30 cellular contexts compared by ENCODE assay signal in genomic region chr1:61392417-61393242, GRCh38.
A peak's percentile ranks its signal among the peaks of the same experiment; 100 is the strongest.
DNase-seq lines count a peak whose midpoint lies in the region; ATAC-seq, FAIRE-seq and TF ChIP-seq lines count a peak whose summit lies in the region.
"Had no signal": no experiment of that assay in that cellular context is flagged by ENCODE, and none has a peak within 500 bp of the region (broad histone marks: within the 10 kb centered on the region; RNA-seq: fewer than 3 reads in every experiment).

No MANE protein-coding gene starts in this region.

- peak overlapping the region; percentile 78 for H3K27ac ChIP-seq in K562 (ENCODE audit: extremely low read depth, low read depth, low read length)
- H3K27ac ChIP-seq in pancreas: no peak overlapping the region
- H3K27ac ChIP-seq in stomach: no peak overlapping the region
- H3K27ac ChIP-seq: 22Rv1, GM23248, lower lobe of right lung, parathyroid adenoma, Peyer's patch, suprapubic skin had no signal

- CTCF ChIA-PET in K562 (lab: Yijun Ruan, JAX; ENCODE audit: low intra/inter-chr PET ratio): no interaction called here

- peak overlapping the region; percentile 82 for H3K4me2 ChIP-seq in K562 (ENCODE audit: insufficient read depth, low read length)

- no peaks in the 10 kb centered on the region for H3K9me1 ChIP-seq in K562 (ENCODE audit: control insufficient read depth, insufficient read depth, low read length)

- H3K36me3 ChIP-seq in K562 (ENCODE audit: control insufficient read depth, insufficient read depth, low read length): peaks cover 29% of the 10 kb centered on the region
- no peaks in the 10 kb centered on the region for H3K36me3 ChIP-seq in pancreas
- H3K36me3 ChIP-seq in stomach: peaks cover 6 to 27% (median 17%) of the 10 kb centered on the region in 4 donors
- H3K36me3 ChIP-seq: Peyer's patch had no signal

- H3K27me3 ChIP-seq in K562 (ENCODE audit: control insufficient read depth in 2 of 2, insufficient read depth in 2 of 2, low read length in 2 of 2): no peaks in the 10 kb centered on the region
- no peaks in the 10 kb centered on the region for H3K27me3 ChIP-seq in pancreas
- no peaks in the 10 kb centered on the region for H3K27me3 ChIP-seq in stomach
- H3K27me3 ChIP-seq: Peyer's patch, suprapubic skin had no signal

- H2AFZ ChIP-seq in K562 (ENCODE audit: low read depth, low read length): peak overlapping the region; percentile 88
- H2AFZ ChIP-seq: GM23248, parathyroid adenoma had no signal

- H3K4me1 ChIP-seq in K562 (replicated peaks in 1 of 2; ENCODE audit: control insufficient read depth in 2 of 2, insufficient read depth in 2 of 2, low read length in 2 of 2): peaks cover 0 to 16% of the 10 kb centered on the region in 2 experiments; a peak in 2 of 5 replicates
- no peaks in the 10 kb centered on the region for H3K4me1 ChIP-seq in pancreas
- peaks cover 0 to 26% (median 5%) of the 10 kb centered on the region in 4 donors for H3K4me1 ChIP-seq in stomach
- H3K4me1 ChIP-seq: parathyroid adenoma, Peyer's patch had no signal

- 15% methylated on average over 11 of the region's 11 CpGs for WGBS in K562 (ENCODE audit: insufficient coverage, low coverage, missing lambda C conversion rate)
- WGBS in pancreas, 2 donors: 87 to 88% methylated on average over 11 of the region's 11 CpGs
- 86 to 91% (median 90%) methylated on average over 11 of the region's 11 CpGs for WGBS in stomach, 5 donors

- H3K4me3 ChIP-seq in K562 (no peak overlapping the region), pancreas (no peak overlapping the region), stomach (no peak overlapping the region)
- H3K4me3 ChIP-seq: GM12878, GM23248, lower lobe of right lung, Peyer's patch, suprapubic skin had no signal

- TF ChIP-seq EP300 in K562 (IDR thresholded peaks at IDR 0.05; ENCODE audit: low read length) (peak; percentile 44; the same call in 1 of the 2 replicates), stomach (IDR thresholded peaks at IDR 0.05) (no peak)

- no peak for TF ChIP-seq RAD21 in K562 (CRISPR knock-in tag; conservative IDR thresholded peaks at IDR 0.05 in 1 of 2, IDR thresholded peaks at IDR 0.05 in 1 of 2)

- H4K20me1 ChIP-seq in K562 (replicated peaks; ENCODE audit: control insufficient read depth, insufficient read depth, low read length): no peaks in the 10 kb centered on the region

- FAIRE-seq in K562 (lab: Jason Lieb, UNC) (peak; percentile 92), pancreas (lab: Jason Lieb, UNC) (no peak)
- FAIRE-seq: colon, D721Med, GM12878, TTC549 had no signal

- TF ChIP-seq CTCF in K562 (IDR thresholded peaks at IDR 0.05 in 2 of 3, conservative IDR thresholded peaks at IDR 0.05 in 1 of 3; ENCODE audit: insufficient read depth in 2 of 3, low read depth in 1 of 3, low read length in 3 of 3) (no peak), pancreas (IDR thresholded peaks at IDR 0.05) (no peak), stomach (IDR thresholded peaks at IDR 0.05) (no peak)

- DNase-seq in NCI-H510A treated with DMSO at 0.1 percent for 48 hours (lab: John Stamatoyannopoulos, UW) (peak; percentile 28), NCI-H510A (lab: John Stamatoyannopoulos, UW) (no peak), NCI-H748 (lab: John Stamatoyannopoulos, UW; ENCODE audit: unreplicated experiment) (peak; percentile 88), K562 (ENCODE audit: extremely low read depth in 1 of 4, low spot score in 3 of 4) (peak; percentile 19 to 82 (median 42)), NCI-H2081 treated with DMSO at 0.1 percent for 48 hours (lab: John Stamatoyannopoulos, UW) (no peak), pancreas (no peak), Right ventricle myocardium superior (no peak), stomach (no peak)
- DNase-seq: activated CD4-positive, alpha-beta memory T cell treated with anti-CD3 and anti-CD28 coated beads for 36 hours; activated CD4-positive, CD25-positive, alpha-beta regulatory T cell treated with anti-CD3 and anti-CD28 coated beads, Interleukin-2, amount 50 U/mL, for 72 hours; activated CD8-positive, alpha-beta memory T cell treated with anti-CD3 and anti-CD28 coated beads, Interleukin-2, amount 50 U/mL, for 48 hours; CD4-positive, CD25-positive, alpha-beta regulatory T cell; effector CD8-positive, alpha-beta T cell; GM23248; Kasumi-1; lower lobe of right lung; NCI-H187 treated with DMSO at 0.1 percent for 48 hours; NCI-H446; nephron progenitor cell; Peyer's patch; SIG-M5; stimulated activated CD4-positive, alpha-beta T cell treated with anti-CD3 and anti-CD28 coated beads, Interleukin-4, amount 100 ng/mL, for 24 hours had no signal

- H3K79me2 ChIP-seq in K562 (ENCODE audit: control insufficient read depth, insufficient read depth, low read length): 0 out of 3 replicates have a peak, but pooled peaks cover 3% of the 10 kb centered on the region
- H3K79me2 ChIP-seq: parathyroid adenoma had no signal

- in situ Hi-C loops in K562 (cut with MboI): no loop called here

- TF ChIP-seq POLR2A in K562 (conservative IDR thresholded peaks at IDR 0.05): 0 out of 2 replicates have a peak, but pooled peaks have one; percentile 31
- TF ChIP-seq POLR2A in stomach (IDR thresholded peaks at IDR 0.05): no peak

- peak overlapping the region in 1 of 2 experiments; percentile 61; a peak in 2 of 4 replicates for H3K9ac ChIP-seq in K562 (ENCODE audit: insufficient read depth in 1 of 2, low read depth in 2 of 2, low read length in 2 of 2)
- H3K9ac ChIP-seq: GM23248, parathyroid adenoma had no signal

- peak; percentile 91 for ATAC-seq in K562
- no peak for ATAC-seq in pancreas
- no peak for ATAC-seq in Right ventricle myocardium superior (ENCODE audit: poor library complexity)
- ATAC-seq: GM12878; lower lobe of right lung; stimulated activated effector memory CD8-positive, alpha-beta T cell treated with anti-CD3 and anti-CD28 coated beads, Interleukin-12 subunit alpha, Interleukin-12 subunit beta, amount 100 ng/mL, for 72 hours had no signal

- BruUV-seq in K562 (replicated peaks; lab: Mats Ljungman, UMichigan): no TSS peak

- intact Hi-C loops in K562 (cut with micrococcal nuclease): no loop called here
- intact Hi-C loops in pancreas (cut with DNase I): no loop called here
- intact Hi-C loops in Right ventricle myocardium superior (cut with DNase I): no loop called here
- intact Hi-C loops in stomach (cut with DNase I; ENCODE audit: low total_unique reads): no loop called here

- H3K9me3 ChIP-seq in K562 (replicated peaks; ENCODE audit: control insufficient read depth, insufficient read depth, low read depth, low read length) (peaks cover 4% of the 10 kb centered on the region), pancreas (no peaks in the 10 kb centered on the region), stomach (peaks cover 0 to 9% (median 8%) of the 10 kb centered on the region in 4 donors)

- POLR2A ChIA-PET in K562 (lab: Yijun Ruan, JAX): interaction anchor here (0.5 to 1.4 kb wide), 10 partner anchors 13 to 506 kb away, joined by 3 to 6 read pairs (median 3); no protein-coding TSS in a partner anchor

TF ChIP-seq in K562, 482 proteins besides CTCF, POLR2A, EP300 and RAD21 (continues in another document):
- TF ChIP-seq ETV1 (tag; conservative IDR thresholded peaks at IDR 0.05; ENCODE audit: low read depth) (no peak), CAMTA2 (CRISPR knock-in tag; conservative IDR thresholded peaks at IDR 0.05) (no peak), ZNF717 (CRISPR knock-in tag; IDR thresholded peaks at IDR 0.05) (no peak), XRCC3 (IDR thresholded peaks at IDR 0.05) (no peak), ARID3A (IDR thresholded peaks at IDR 0.05; ENCODE audit: borderline replicate concordance, low read depth, low read length) (0 out of 2 replicates have a peak, but pooled peaks have one; percentile 9)
- TF ChIP-seq, protein P1, sequence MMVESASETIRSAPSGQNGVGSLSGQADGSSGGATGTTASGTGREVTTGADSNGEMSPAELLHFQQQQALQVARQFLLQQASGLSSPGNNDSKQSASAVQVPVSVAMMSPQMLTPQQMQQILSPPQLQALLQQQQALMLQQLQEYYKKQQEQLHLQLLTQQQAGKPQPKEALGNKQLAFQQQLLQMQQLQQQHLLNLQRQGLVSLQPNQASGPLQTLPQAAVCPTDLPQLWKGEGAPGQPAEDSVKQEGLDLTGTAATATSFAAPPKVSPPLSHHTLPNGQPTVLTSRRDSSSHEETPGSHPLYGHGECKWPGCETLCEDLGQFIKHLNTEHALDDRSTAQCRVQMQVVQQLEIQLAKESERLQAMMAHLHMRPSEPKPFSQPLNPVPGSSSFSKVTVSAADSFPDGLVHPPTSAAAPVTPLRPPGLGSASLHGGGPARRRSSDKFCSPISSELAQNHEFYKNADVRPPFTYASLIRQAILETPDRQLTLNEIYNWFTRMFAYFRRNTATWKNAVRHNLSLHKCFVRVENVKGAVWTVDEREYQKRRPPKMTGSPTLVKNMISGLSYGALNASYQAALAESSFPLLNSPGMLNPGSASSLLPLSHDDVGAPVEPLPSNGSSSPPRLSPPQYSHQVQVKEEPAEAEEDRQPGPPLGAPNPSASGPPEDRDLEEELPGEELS (CRISPR knock-in tag; IDR thresholded peaks at IDR 0.05; ENCODE audit: borderline replicate concordance): no peak
- TF ChIP-seq, protein P2, sequence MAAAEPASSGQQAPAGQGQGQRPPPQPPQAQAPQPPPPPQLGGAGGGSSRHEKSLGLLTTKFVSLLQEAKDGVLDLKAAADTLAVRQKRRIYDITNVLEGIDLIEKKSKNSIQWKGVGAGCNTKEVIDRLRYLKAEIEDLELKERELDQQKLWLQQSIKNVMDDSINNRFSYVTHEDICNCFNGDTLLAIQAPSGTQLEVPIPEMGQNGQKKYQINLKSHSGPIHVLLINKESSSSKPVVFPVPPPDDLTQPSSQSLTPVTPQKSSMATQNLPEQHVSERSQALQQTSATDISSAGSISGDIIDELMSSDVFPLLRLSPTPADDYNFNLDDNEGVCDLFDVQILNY (CRISPR knock-in tag; IDR thresholded peaks at IDR 0.05): no peak

Comparison
In these comparisons a context has a peak if more than half of its experiments do, and no peak if none do; other contexts are left out.
1. DNase-seq: peak in NCI-H510A treated with DMSO at 0.1 percent for 48 hours (single experiment), NCI-H748 (single experiment) and K562 (4 of 4); none in NCI-H510A (single experiment), NCI-H2081 treated with DMSO at 0.1 percent for 48 hours (single experiment), pancreas (0 of 6), Right ventricle myocardium superior (single experiment) and stomach (single experiment).